In genomic region chr6:37699138-37699766, GRCh38 we compare ENCODE assay signal across 9 cellular contexts. TPM values are rescaled to one million over a fixed set of nuclear protein-coding genes. Genes with fewer than 3 reads are reported as not detected.
DNase-seq lines count a peak whose midpoint lies in the region; ATAC-seq and TF ChIP-seq lines count a peak whose summit lies in the region.
"Had no signal": no experiment of that assay in that cellular context is flagged by ENCODE, and none has a peak within 500 bp of the region (broad histone marks: within the 10 kb centered on the region; RNA-seq: fewer than 3 reads in every experiment).

No MANE protein-coding gene starts in this region.

- no peak for TF ChIP-seq CTCF in fibroblast of pulmonary artery (IDR thresholded peaks at IDR 0.05; ENCODE audit: low read length, missing control alignments)
- TF ChIP-seq CTCF in smooth muscle cell (IDR thresholded peaks at IDR 0.05; ENCODE audit: borderline replicate concordance, insufficient read depth, poor library complexity, severe bottlenecking) = no peak

- DNase-seq in stimulated activated CD4-positive, alpha-beta T cell treated with anti-CD3 and anti-CD28 coated beads, Interleukin-1b, Interleukin-23, amount 100 ng/mL, for 4 hours (ENCODE audit: low read depth in 2 of 2) = peak; percentile 56 to 78
- DNase-seq in stimulated activated CD4-positive, alpha-beta T cell treated with anti-CD3 and anti-CD28 coated beads, Interleukin-15, amount 100 ng/mL, for 24 hours = no peak
- peak; percentile 59 for DNase-seq in activated CD4-positive, alpha-beta T cell treated with anti-CD3 and anti-CD28 coated beads for 48 hours
- DNase-seq in fibroblast of pulmonary artery (ENCODE audit: low read depth) = no peak
- no peak for DNase-seq in smooth muscle cell (lab: John Stamatoyannopoulos, UW; ENCODE audit: unreplicated experiment)
- DNase-seq in GOT3 (lab: John Stamatoyannopoulos, UW) = no peak
- DNase-seq in putamen (ENCODE audit: low spot score) = no peak

- no peak overlapping the region for H3K9ac ChIP-seq in smooth muscle cell (ENCODE audit: low read depth)

- peaks cover 26% of the 10 kb centered on the region for H3K4me1 ChIP-seq in smooth muscle cell (ENCODE audit: low read depth)

- H3K36me3 ChIP-seq in smooth muscle cell (ENCODE audit: low read depth) = no peaks in the 10 kb centered on the region

- H3K4me3 ChIP-seq in fibroblast of pulmonary artery (replicated peaks; ENCODE audit: low read depth, low read length) = peak overlapping the region; percentile 69
- H3K4me3 ChIP-seq in smooth muscle cell = peak overlapping the region; percentile 72

- no peak overlapping the region for H3K27ac ChIP-seq in smooth muscle cell (ENCODE audit: low read depth)
- H3K27ac ChIP-seq: epithelial cell of prostate had no signal

- H3K27me3 ChIP-seq in smooth muscle cell (ENCODE audit: low read depth) = peaks cover 49% of the 10 kb centered on the region

- H3K9me3 ChIP-seq in smooth muscle cell (replicated peaks; ENCODE audit: low read depth) = no peaks in the 10 kb centered on the region

- WGBS in smooth muscle cell (ENCODE audit: low lambda C conversion rate) = 8% methylated on average over 30 of the region's 32 CpGs

- H3K4me2 ChIP-seq in smooth muscle cell = peak overlapping the region; percentile 100

- no peak for ATAC-seq in HG03139 (IDR thresholded peaks at IDR 0.05; ENCODE audit: unreplicated experiment)

- peaks cover 22% of the 10 kb centered on the region for H4K20me1 ChIP-seq in smooth muscle cell (ENCODE audit: low read depth)

- H3F3A ChIP-seq in smooth muscle cell (ENCODE audit: low read depth) = no peaks in the 10 kb centered on the region

- no peaks in the 10 kb centered on the region for H3K79me2 ChIP-seq in smooth muscle cell (ENCODE audit: low read depth)

- peak overlapping the region; percentile 92 for H2AFZ ChIP-seq in smooth muscle cell (ENCODE audit: low read depth)

RNA-seq across cellular contexts. Expression of gene MDGA1, which starts 1.6 kb away (rescaled TPM):
- total RNA-seq in smooth muscle cell = 5.7 and 12.5 TPM in 2 replicates
- 1.5 and 2.4 TPM in 2 replicates for polyA plus RNA-seq in smooth muscle cell

Comparison
In these comparisons a context has a peak if more than half of its experiments do, and no peak if none do; other contexts are left out.
1. DNase-seq: peak in stimulated activated CD4-positive, alpha-beta T cell treated with anti-CD3 and anti-CD28 coated beads, Interleukin-1b, Interleukin-23, amount 100 ng/mL, for 4 hours (2 of 2) and activated CD4-positive, alpha-beta T cell treated with anti-CD3 and anti-CD28 coated beads for 48 hours (single experiment); none in stimulated activated CD4-positive, alpha-beta T cell treated with anti-CD3 and anti-CD28 coated beads, Interleukin-15, amount 100 ng/mL, for 24 hours (single experiment), fibroblast of pulmonary artery (single experiment), smooth muscle cell (single experiment), GOT3 (single experiment) and putamen (single experiment).